15 cellular contexts compared by ENCODE assay signal in the genomic region with DNA sequence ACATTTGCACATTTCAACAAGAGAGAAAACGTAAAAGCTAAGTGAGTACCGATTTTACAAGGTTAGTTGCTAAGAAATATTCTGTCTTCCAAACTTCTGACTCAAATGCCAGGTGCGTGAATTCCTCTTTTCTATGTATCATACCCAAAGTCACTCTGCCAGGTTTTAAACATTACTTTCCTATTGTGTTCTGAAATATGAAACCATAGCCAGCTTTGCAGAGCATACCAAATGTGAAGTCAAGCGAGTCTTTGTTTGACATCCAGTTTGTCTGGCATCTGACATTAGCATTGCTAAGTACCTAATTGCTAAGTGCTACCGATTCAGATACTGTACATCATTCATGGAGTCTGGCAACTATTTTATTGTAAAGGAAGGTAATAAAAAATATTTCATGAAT.
DNase-seq lines count a peak whose midpoint lies in the region; ATAC-seq and TF ChIP-seq lines count a peak whose summit lies in the region.
"Had no signal": no experiment of that assay in that cellular context is flagged by ENCODE, and none has a peak within 500 bp of the region (broad histone marks: within the 10 kb centered on the region; RNA-seq: fewer than 3 reads in every experiment).

No MANE protein-coding gene starts in this region.

- TF ChIP-seq CTCF in coronary artery (IDR thresholded peaks at IDR 0.05) (no peak), colonic mucosa (IDR thresholded peaks at IDR 0.05) (no peak)

- H3K27ac Mint-ChIP-seq in activated CD4-positive, alpha-beta T cell treated with anti-CD3 and anti-CD28 coated beads, Interleukin-2, amount 10 ng/mL, durations not matched to agents 7 days and 5 days: no peak overlapping the region
- H3K27ac Mint-ChIP-seq: activated naive CD8-positive, alpha-beta T cell; B cell; stimulated activated naive CD8-positive, alpha-beta T cell treated with anti-CD3 and anti-CD28 coated beads, Interleukin-15, amount 100 ng/mL, for 72 hours had no signal

- no peak overlapping the region for H3K4me3 ChIP-seq in coronary artery
- no peak overlapping the region for H3K4me3 ChIP-seq in colonic mucosa

- H3K27me3 ChIP-seq in colonic mucosa: no peaks in the 10 kb centered on the region

- H3K36me3 ChIP-seq in colonic mucosa: no peaks in the 10 kb centered on the region

- no peaks in the 10 kb centered on the region for H3K4me1 ChIP-seq in colonic mucosa

- H3K27me3 Mint-ChIP-seq in activated CD4-positive, alpha-beta T cell treated with anti-CD3 and anti-CD28 coated beads, Interleukin-2, amount 10 ng/mL, durations not matched to agents 7 days and 5 days: no peaks in the 10 kb centered on the region
- H3K27me3 Mint-ChIP-seq: activated naive CD8-positive, alpha-beta T cell; B cell; stimulated activated naive CD8-positive, alpha-beta T cell treated with anti-CD3 and anti-CD28 coated beads, Interleukin-15, amount 100 ng/mL, for 72 hours had no signal

- H3K4me3 Mint-ChIP-seq in activated CD4-positive, alpha-beta T cell treated with anti-CD3 and anti-CD28 coated beads, Interleukin-2, amount 10 ng/mL, durations not matched to agents 7 days and 5 days: no peak overlapping the region
- H3K4me3 Mint-ChIP-seq: activated naive CD8-positive, alpha-beta T cell; B cell; stimulated activated naive CD8-positive, alpha-beta T cell treated with anti-CD3 and anti-CD28 coated beads, Interleukin-15, amount 100 ng/mL, for 72 hours had no signal

- CTCF ChIA-PET in activated CD4-positive, alpha-beta T cell treated with anti-CD3 and anti-CD28 coated beads, Interleukin-2, amount 10 ng/mL, durations not matched to agents 7 days and 5 days (lab: Charles Lee): no interaction called here

- peak overlapping the region; percentile 62 for H3K27ac ChIP-seq in epithelial cell of prostate
- H3K27ac ChIP-seq in coronary artery: no peak overlapping the region
- H3K27ac ChIP-seq in colonic mucosa: no peak overlapping the region

- H3K4me1 Mint-ChIP-seq in activated CD4-positive, alpha-beta T cell treated with anti-CD3 and anti-CD28 coated beads, Interleukin-2, amount 10 ng/mL, durations not matched to agents 7 days and 5 days: no peaks in the 10 kb centered on the region
- H3K4me1 Mint-ChIP-seq: B cell; stimulated activated naive CD8-positive, alpha-beta T cell treated with anti-CD3 and anti-CD28 coated beads, Interleukin-15, amount 100 ng/mL, for 72 hours had no signal

- intact Hi-C loops in colonic mucosa (cut with DNase I): no loop called here

- H3K9me3 Mint-ChIP-seq in activated CD4-positive, alpha-beta T cell treated with anti-CD3 and anti-CD28 coated beads, Interleukin-2, amount 10 ng/mL, durations not matched to agents 7 days and 5 days: no peaks in the 10 kb centered on the region
- H3K9me3 Mint-ChIP-seq: stimulated activated naive CD8-positive, alpha-beta T cell treated with anti-CD3 and anti-CD28 coated beads, Interleukin-15, amount 100 ng/mL, for 72 hours had no signal

- no peak for ATAC-seq in GM18520 (IDR thresholded peaks at IDR 0.05; ENCODE audit: unreplicated experiment)
- ATAC-seq: stimulated activated naive CD8-positive, alpha-beta T cell treated with anti-CD3 and anti-CD28 coated beads, Interleukin-15, amount 100 ng/mL, for 72 hours had no signal

- no peak overlapping the region for H3K9ac ChIP-seq in colonic mucosa (ENCODE audit: low read depth in 2 of 2, low read length in 2 of 2)

- H3K36me3 Mint-ChIP-seq in activated CD4-positive, alpha-beta T cell treated with anti-CD3 and anti-CD28 coated beads, Interleukin-2, amount 10 ng/mL, durations not matched to agents 7 days and 5 days (ENCODE audit: low read depth): no peaks in the 10 kb centered on the region
- H3K36me3 Mint-ChIP-seq: activated naive CD8-positive, alpha-beta T cell had no signal

- peak; percentile 82 for DNase-seq in DMS153 (lab: John Stamatoyannopoulos, UW)
- peak; percentile 95 for DNase-seq in NCI-H1105 treated with DMSO at 0.1 percent for 48 hours (lab: John Stamatoyannopoulos, UW)
- peak; percentile 73 for DNase-seq in NCI-H774 (lab: John Stamatoyannopoulos, UW)
- DNase-seq in epithelial cell of prostate (ENCODE audit: low read depth, low spot score): peak; percentile 68
- DNase-seq in activated CD4-positive, alpha-beta T cell treated with anti-CD3 and anti-CD28 coated beads, Interleukin-2, amount 10 ng/mL, durations not matched to agents 7 days and 5 days: no peak
- no peak for DNase-seq in coronary artery (ENCODE audit: low spot score)
- no peak for DNase-seq in colonic mucosa
- DNase-seq: cortex of kidney; retina; stimulated activated CD4-positive, alpha-beta T cell treated with anti-CD3 and anti-CD28 coated beads, Interleukin-2, amount 100 ng/mL, for 48 hours; stimulated activated naive CD8-positive, alpha-beta T cell treated with anti-CD3 and anti-CD28 coated beads, Interleukin-15, amount 100 ng/mL, for 72 hours; T1000 had no signal

- H3K9me3 ChIP-seq in colonic mucosa: no peaks in the 10 kb centered on the region

- POLR2A ChIA-PET in activated CD4-positive, alpha-beta T cell treated with anti-CD3 and anti-CD28 coated beads, Interleukin-2, amount 10 ng/mL, durations not matched to agents 7 days and 5 days (lab: Charles Lee): no interaction called here

Comparison
In these comparisons a context has a peak if more than half of its experiments do, and no peak if none do; other contexts are left out.
1. DNase-seq: peak in DMS153 (single experiment), NCI-H1105 treated with DMSO at 0.1 percent for 48 hours (single experiment), NCI-H774 (single experiment) and epithelial cell of prostate (single experiment); none in activated CD4-positive, alpha-beta T cell treated with anti-CD3 and anti-CD28 coated beads, Interleukin-2, amount 10 ng/mL, durations not matched to agents 7 days and 5 days (single experiment), coronary artery (single experiment) and colonic mucosa (single experiment).